In the genomic region with DNA sequence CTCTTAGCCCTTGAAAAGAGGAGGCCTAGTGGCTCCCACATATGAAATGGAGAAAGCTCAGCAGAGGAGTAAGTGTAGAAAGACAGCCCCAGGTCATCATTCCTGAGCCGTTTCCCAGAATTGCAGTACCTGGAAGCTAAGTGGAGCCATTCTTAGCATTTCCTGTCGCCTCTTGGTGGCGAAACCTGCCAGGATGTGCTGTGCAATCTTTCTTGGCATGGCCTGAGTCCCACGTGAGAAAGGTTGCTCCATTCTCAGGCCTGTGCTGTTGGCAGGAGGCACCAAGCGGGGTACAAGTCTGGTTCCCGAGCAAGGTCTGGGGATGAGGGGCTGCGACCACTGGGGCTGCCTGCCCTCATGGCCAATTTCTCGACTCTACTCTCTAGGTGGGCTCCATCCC, we compare ENCODE assay signal across 1 cellular context.
TF ChIP-seq lines count a peak whose summit lies in the region.

No MANE protein-coding gene starts in this region.

TF ChIP-seq in H1, 55 proteins besides CTCF, POLR2A, EP300 and RAD21:
- no peak for TF ChIP-seq ATF3 (IDR thresholded peaks at IDR 0.05; ENCODE audit: insufficient read depth, low read depth, low read length)
- TF ChIP-seq GABPA (IDR thresholded peaks at IDR 0.05; ENCODE audit: borderline replicate concordance, insufficient read depth, low read length): no peak
- TF ChIP-seq CEBPB (IDR thresholded peaks at IDR 0.05; ENCODE audit: low read depth, low read length): no peak
- TF ChIP-seq CBX8 (IDR thresholded peaks at IDR 0.05; ENCODE audit: borderline replicate concordance, low read depth, low read length): no peak
- no peak for TF ChIP-seq SP1 (IDR thresholded peaks at IDR 0.05; ENCODE audit: low read depth, low read length)
- no peak for TF ChIP-seq NRF1 (IDR thresholded peaks at IDR 0.05; ENCODE audit: low read depth, low read length)
- no peak for TF ChIP-seq CREB1 (IDR thresholded peaks at IDR 0.05)
- no peak for TF ChIP-seq ASH2L (IDR thresholded peaks at IDR 0.05; ENCODE audit: low read length)
- TF ChIP-seq YY1 (IDR thresholded peaks at IDR 0.05; ENCODE audit: low read depth, low read length): no peak
- TF ChIP-seq TAF1 (IDR thresholded peaks at IDR 0.05; ENCODE audit: low read depth, low read length): no peak
- no peak for TF ChIP-seq CTBP2 (IDR thresholded peaks at IDR 0.05; ENCODE audit: borderline replicate concordance, insufficient read depth, insufficient read length, low read length)
- no peak for TF ChIP-seq TAF7 (optimal IDR thresholded peaks at IDR 0.05; ENCODE audit: borderline replicate concordance, low read depth, low read length)
- no peak for TF ChIP-seq SAP30 (IDR thresholded peaks at IDR 0.05; ENCODE audit: insufficient read depth, insufficient replicate concordance, low read length)
- no peak for TF ChIP-seq RXRA (IDR thresholded peaks at IDR 0.05; ENCODE audit: insufficient read depth, low read depth, low read length)
